ENCODE assay signal across 8 cellular contexts in genomic region chr7:593324-594115, GRCh38.
DNase-seq lines count a peak whose midpoint lies in the region; ATAC-seq and TF ChIP-seq lines count a peak whose summit lies in the region.

No MANE protein-coding gene starts in this region.

- peaks cover 17% of the 10 kb centered on the region for H3K36me3 Mint-ChIP-seq in activated CD4-positive, alpha-beta T cell treated with anti-CD3 and anti-CD28 coated beads, Interleukin-2, amount 10 ng/mL, durations not matched to agents 24 days and 14 days (ENCODE audit: low read depth)

- no peaks in the 10 kb centered on the region for H3K36me3 ChIP-seq in gastrocnemius medialis

- intact Hi-C loops in activated CD4-positive, alpha-beta T cell treated with anti-CD3 and anti-CD28 coated beads, Interleukin-2, amount 10 ng/mL, durations not matched to agents 24 days and 14 days (cut with micrococcal nuclease) = loop anchor here (1.0 kb wide), 1 partner anchor 8 kb away; no protein-coding TSS in a partner anchor
- intact Hi-C loops in gastrocnemius medialis (cut with DNase I; ENCODE audit: low total_unique reads) = loop anchor here (2.0 kb wide), 1 partner anchor 73 kb away; no protein-coding TSS in a partner anchor

- peak overlapping the region; percentile 10 for H3K27ac ChIP-seq in angular gyrus (ENCODE audit: low read depth, low read length)
- H3K27ac ChIP-seq in gastrocnemius medialis = peak overlapping the region; percentile 20 to 52 (median 40)

- DNase-seq in activated CD4-positive, alpha-beta T cell treated with anti-CD3 and anti-CD28 coated beads, Interleukin-2, amount 10 ng/mL, durations not matched to agents 24 days and 14 days = peak; percentile 68
- no peak for DNase-seq in activated CD4-positive, alpha-beta T cell treated with anti-CD3 and anti-CD28 coated beads, Interleukin-2, amount 50 U/mL, for 1 hour
- DNase-seq in gastrocnemius medialis (no peak), NCI-H774 (lab: John Stamatoyannopoulos, UW) (no peak)

- peaks cover 23 to 26% of the 10 kb centered on the region in 2 donors for H3K4me1 ChIP-seq in gastrocnemius medialis

- TF ChIP-seq POLR2A in gastrocnemius medialis (IDR thresholded peaks at IDR 0.05) = no peak

- H3K4me3 Mint-ChIP-seq in activated CD4-positive, alpha-beta T cell treated with anti-CD3 and anti-CD28 coated beads, Interleukin-2, amount 10 ng/mL, durations not matched to agents 24 days and 14 days = peak overlapping the region; percentile 26

- H3K9me3 ChIP-seq in gastrocnemius medialis = no peaks in the 10 kb centered on the region

- H3K27ac Mint-ChIP-seq in activated CD4-positive, alpha-beta T cell treated with anti-CD3 and anti-CD28 coated beads, Interleukin-2, amount 10 ng/mL, durations not matched to agents 24 days and 14 days = peak overlapping the region; percentile 76

- peaks cover 11% of the 10 kb centered on the region for H3K9me3 Mint-ChIP-seq in activated CD4-positive, alpha-beta T cell treated with anti-CD3 and anti-CD28 coated beads, Interleukin-2, amount 10 ng/mL, durations not matched to agents 24 days and 14 days

- peaks cover 19% of the 10 kb centered on the region for H3K4me1 Mint-ChIP-seq in activated CD4-positive, alpha-beta T cell treated with anti-CD3 and anti-CD28 coated beads, Interleukin-2, amount 10 ng/mL, durations not matched to agents 24 days and 14 days

- no peaks in the 10 kb centered on the region for H3K27me3 ChIP-seq in gastrocnemius medialis

- H3K4me3 ChIP-seq in gastrocnemius medialis = peak overlapping the region in 2 of 4 donors; percentile 2

- in situ Hi-C loops in gastrocnemius medialis (cut with MboI; ENCODE audit: low sequenced_read_pairs in 4 of 4) = no loop called here

- no peaks in the 10 kb centered on the region for H3K27me3 Mint-ChIP-seq in activated CD4-positive, alpha-beta T cell treated with anti-CD3 and anti-CD28 coated beads, Interleukin-2, amount 10 ng/mL, durations not matched to agents 24 days and 14 days

- ATAC-seq in HG02759 (IDR thresholded peaks at IDR 0.05; ENCODE audit: unreplicated experiment) (peak; percentile 67), gastrocnemius medialis (peak; percentile 57 to 68), HG03280 (IDR thresholded peaks at IDR 0.05; ENCODE audit: unreplicated experiment) (no peak), HG02870 (IDR thresholded peaks at IDR 0.05; ENCODE audit: unreplicated experiment) (no peak)

- no peak for TF ChIP-seq CTCF in gastrocnemius medialis (IDR thresholded peaks at IDR 0.05 in 4 of 5, conservative IDR thresholded peaks at IDR 0.05 in 1 of 5)

Comparison
In these comparisons a context has a peak if more than half of its experiments do, and no peak if none do; other contexts are left out.
1. ATAC-seq: peak in HG02759 (single experiment) and gastrocnemius medialis (2 of 2); none in HG03280 (single experiment) and HG02870 (single experiment).